ENCODE assay signal across 29 cellular contexts in the genomic region with DNA sequence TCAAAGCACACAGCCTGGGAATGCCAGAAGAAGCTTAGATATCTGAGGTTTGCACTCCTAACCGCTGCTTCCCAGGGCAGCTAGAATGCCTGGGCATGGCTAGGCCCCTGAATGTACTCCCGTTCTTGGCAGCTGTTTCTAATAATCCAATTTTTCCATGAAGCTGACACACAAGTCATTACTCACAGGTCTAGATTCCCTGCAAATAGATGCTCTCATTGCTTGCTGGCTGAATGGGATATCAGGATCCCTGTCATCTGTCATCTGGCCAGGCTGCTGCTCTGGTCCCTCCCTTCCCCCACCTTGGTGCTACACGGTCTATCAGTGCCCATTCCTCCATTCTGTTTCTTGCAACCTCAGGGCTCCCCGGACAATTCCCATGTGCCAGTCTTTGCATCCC. TPM values are rescaled to one million over a fixed set of nuclear protein-coding genes. Genes with fewer than 3 reads are reported as not detected.
"Had no signal": no experiment of that assay in that cellular context is flagged by ENCODE, and none has a peak within 500 bp of the region (broad histone marks: within the 10 kb centered on the region; RNA-seq: fewer than 3 reads in every experiment).

No MANE protein-coding gene starts in this region.

- H3K9me3 ChIP-seq: stomach, thyroid gland, upper lobe of right lung had no signal

- ATAC-seq: activated T-cell treated with anti-CD3 and anti-CD28 coated beads, Interleukin-2, amount 50 U/mL, for 4 hours; activated T-helper 17 cell treated with anti-CD3 and anti-CD28 coated beads, Interleukin-2, amount 50 U/mL, for 72 hours; sciatic nerve; stimulated activated memory B cell treated with anti-CD40 and anti-IgM and Interleukin-4, amounts not matched to agents 10 μg/mL and 1 μg/mL and 100 μg/mL, for 72 hours; T-helper 17 cell; upper lobe of right lung had no signal

- H3K4me1 ChIP-seq: stomach, thyroid gland, upper lobe of right lung had no signal

- H3K27ac ChIP-seq: stomach, thyroid gland, upper lobe of right lung had no signal

- DNase-seq: activated CD4-positive, alpha-beta memory T cell treated with anti-CD3 and anti-CD28 coated beads for 36 hours; activated CD4-positive, alpha-beta T cell treated with anti-CD3 and anti-CD28 coated beads, Interleukin-2, amount 10 ng/mL, durations not matched to agents 24 days and 14 days; activated CD4-positive, CD25-positive, alpha-beta regulatory T cell treated with anti-CD3 and anti-CD28 coated beads, Interleukin-2, amount 50 U/mL, for 72 hours; activated gamma-delta T cell treated with Interleukin-2 at 50 U/mL for 16 hours; activated naive CD4-positive, alpha-beta T cell treated with anti-CD3 and anti-CD28 coated beads, Interleukin-2, amount 50 U/mL, for 16 hours; activated T-cell treated with anti-CD3 and anti-CD28 coated beads, Interleukin-2, amount 50 U/mL, for 4 hours; amniotic stem cell; caudate nucleus; hypothalamus; immature natural killer cell; small intestine; stimulated activated CD4-positive, alpha-beta T cell treated with anti-CD3 and anti-CD28 coated beads, Interleukin-4, amount 100 ng/mL, for 24 hours; stimulated activated CD8-positive, alpha-beta memory T cell treated with anti-CD3 and anti-CD28 coated beads, Interleukin-4, amount 100 ng/mL, for 48 hours; stomach; T-helper 17 cell; thyroid gland had no signal

- H3K36me3 ChIP-seq: stomach, thyroid gland, upper lobe of right lung had no signal

- H3K27me3 ChIP-seq: stomach, thyroid gland, upper lobe of right lung had no signal

- H3K4me3 ChIP-seq: stomach, thyroid gland, upper lobe of right lung had no signal

RNA-seq across cellular contexts. Expression of a gene that starts 40.7 kb away (rescaled TPM):
- total RNA-seq: activated CD4-positive, alpha-beta memory T cell treated with anti-CD3 and anti-CD28 coated beads for 36 hours; activated CD4-positive, alpha-beta T cell treated with anti-CD3 and anti-CD28 coated beads, Interleukin-2, amount 10 ng/mL, durations not matched to agents 24 days and 14 days; activated T-cell treated with anti-CD3 and anti-CD28 coated beads, Interleukin-2, amount 50 U/mL, for 4 hours; activated T-helper 17 cell treated with anti-CD3 and anti-CD28 coated beads, Interleukin-2, amount 50 U/mL, for 72 hours; chondrocyte; endothelial cell of umbilical vein; kidney epithelial cell; lower leg skin; mesothelial cell of epicardium; natural killer cell treated with Interleukin-12 subunit alpha and Interleukin-12 subunit beta and Interleukin-15 and Interleukin-18, amount 100 ng/mL, for 72 hours; osteocyte; posterior vena cava; sciatic nerve; stomach; T-helper 17 cell; thyroid gland; upper lobe of right lung had no signal
- polyA plus RNA-seq: endothelial cell of umbilical vein, esophagus, immature natural killer cell, small intestine, stomach had no signal
